Comparison of ENCODE assay signal across 7 cellular contexts in genomic region chrX:119821703-119822102, GRCh38. TPM values are rescaled to one million over a fixed set of nuclear protein-coding genes. Genes with fewer than 3 reads are reported as not detected.
DNase-seq lines count a peak whose midpoint lies in the region; ATAC-seq and TF ChIP-seq lines count a peak whose summit lies in the region.
"Not testable (repeated sequence)": the region's sequence is repeated elsewhere in the genome, so short reads cannot be mapped to it uniquely, and the experiment has no call there.

No MANE protein-coding gene starts in this region.

- peak overlapping the region; percentile 54 for H3K27ac Mint-ChIP-seq in HFFc6

- not testable (repeated sequence) for TF ChIP-seq CTCF in GM12864 (IDR thresholded peaks at IDR 0.05; ENCODE audit: low read depth, low read length, missing control alignments); HFFc6 (IDR thresholded peaks at IDR 0.05)

- H3K36me3 Mint-ChIP-seq in HFFc6 (ENCODE audit: low read depth): not testable (repeated sequence)

- not testable (repeated sequence) for H3K4me1 Mint-ChIP-seq in HFFc6 (ENCODE audit: low read depth)

- DNase-seq in GM12864 (ENCODE audit: low read depth) (peak; percentile 24), HFFc6 (peak; percentile 4), OCI-M1 (lab: John Stamatoyannopoulos, UW) (peak; percentile 58), amniotic epithelial cell (ENCODE audit: low read depth) (peak; percentile 8), kidney glomerular epithelial cell (lab: John Stamatoyannopoulos, UW) (peak; percentile 31)

- not testable (repeated sequence) for H3K27me3 Mint-ChIP-seq in HFFc6 (ENCODE audit: insufficient read depth)

- H3K4me3 Mint-ChIP-seq in HFFc6: not testable (repeated sequence)

- ATAC-seq in GM19324 (IDR thresholded peaks at IDR 0.05; ENCODE audit: low FRiP score, unreplicated experiment): peak; percentile 95
- peak; percentile 90 for ATAC-seq in HG03139 (IDR thresholded peaks at IDR 0.05; ENCODE audit: unreplicated experiment)

- not testable (repeated sequence) for H3K4me3 ChIP-seq in GM12864 (ENCODE audit: low read depth, low read length)

- not testable (repeated sequence) for H3K9me3 Mint-ChIP-seq in HFFc6

RNA-seq across cellular contexts. Expression of gene RPL39, which starts 30.3 kb away (rescaled TPM):
- total RNA-seq in HFFc6 (2021; fragmentation: NEBNext Ultra II Directional; extraction: Animal tissue kit (Norgen Biotek cat#: 25700)): 1,000 to 10,000 TPM; 1,260 to 1,533 (median 1,345) TPM

RNA-seq across cellular contexts. Expression of gene UPF3B, which starts 31.1 kb away (rescaled TPM):
- 1 to 10 TPM; 5.1 to 7.2 (median 6.5) TPM for total RNA-seq in HFFc6 (2021; fragmentation: NEBNext Ultra II Directional; extraction: Animal tissue kit (Norgen Biotek cat#: 25700))

RNA-seq across cellular contexts. Expression of gene RNF113A, which starts 49.8 kb away (rescaled TPM):
- 10 to 100 TPM; 12.2 to 17.0 (median 14.9) TPM for total RNA-seq in HFFc6 (2021; fragmentation: NEBNext Ultra II Directional; extraction: Animal tissue kit (Norgen Biotek cat#: 25700))

RNA-seq across cellular contexts. Expression of gene NDUFA1, which starts 49.9 kb away (rescaled TPM):
- total RNA-seq in HFFc6 (2021; fragmentation: NEBNext Ultra II Directional; extraction: Animal tissue kit (Norgen Biotek cat#: 25700)): 100 to 1,000 TPM in 2 of 6 experiments, 10 to 100 TPM in 4; 70.0 to 114 (median 97.1) TPM

Comparison
In these comparisons a context has a peak if more than half of its experiments do, and no peak if none do; other contexts are left out.
1. DNase-seq: peak in every context shown above with its lines; median percentile 58 in OCI-M1; 31 in kidney glomerular epithelial cell; 24 in GM12864; 8 in amniotic epithelial cell; 4 in HFFc6.